2 cellular contexts compared by ENCODE assay signal in genomic region chr1:6035265-6035664, GRCh38.
TF ChIP-seq lines count a peak whose summit lies in the region.

No MANE protein-coding gene starts in this region.

TF ChIP-seq in IMR-90, 13 proteins besides CTCF, POLR2A, EP300 and RAD21 (continued from another document):
- TF ChIP-seq NFE2L2 (IDR thresholded peaks at IDR 0.05; ENCODE audit: low read depth, low read length): no peak
- no peak for TF ChIP-seq MAZ (IDR thresholded peaks at IDR 0.05; ENCODE audit: borderline replicate concordance, low read depth, low read length)
- no peak for TF ChIP-seq CHD1 (IDR thresholded peaks at IDR 0.05; ENCODE audit: low read depth, low read length)
- TF ChIP-seq, protein P1, sequence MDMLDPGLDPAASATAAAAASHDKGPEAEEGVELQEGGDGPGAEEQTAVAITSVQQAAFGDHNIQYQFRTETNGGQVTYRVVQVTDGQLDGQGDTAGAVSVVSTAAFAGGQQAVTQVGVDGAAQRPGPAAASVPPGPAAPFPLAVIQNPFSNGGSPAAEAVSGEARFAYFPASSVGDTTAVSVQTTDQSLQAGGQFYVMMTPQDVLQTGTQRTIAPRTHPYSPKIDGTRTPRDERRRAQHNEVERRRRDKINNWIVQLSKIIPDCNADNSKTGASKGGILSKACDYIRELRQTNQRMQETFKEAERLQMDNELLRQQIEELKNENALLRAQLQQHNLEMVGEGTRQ (IDR thresholded peaks at IDR 0.05; ENCODE audit: low read depth, low read length): no peak
- TF ChIP-seq MAFK (IDR thresholded peaks at IDR 0.05; ENCODE audit: low read depth, low read length): no peak
- TF ChIP-seq, protein P2, sequence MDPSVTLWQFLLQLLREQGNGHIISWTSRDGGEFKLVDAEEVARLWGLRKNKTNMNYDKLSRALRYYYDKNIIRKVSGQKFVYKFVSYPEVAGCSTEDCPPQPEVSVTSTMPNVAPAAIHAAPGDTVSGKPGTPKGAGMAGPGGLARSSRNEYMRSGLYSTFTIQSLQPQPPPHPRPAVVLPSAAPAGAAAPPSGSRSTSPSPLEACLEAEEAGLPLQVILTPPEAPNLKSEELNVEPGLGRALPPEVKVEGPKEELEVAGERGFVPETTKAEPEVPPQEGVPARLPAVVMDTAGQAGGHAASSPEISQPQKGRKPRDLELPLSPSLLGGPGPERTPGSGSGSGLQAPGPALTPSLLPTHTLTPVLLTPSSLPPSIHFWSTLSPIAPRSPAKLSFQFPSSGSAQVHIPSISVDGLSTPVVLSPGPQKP (IDR thresholded peaks at IDR 0.05; ENCODE audit: borderline replicate concordance, low read depth, low read length): no peak
- TF ChIP-seq MXI1 (IDR thresholded peaks at IDR 0.05; ENCODE audit: borderline replicate concordance, low read depth, low read length): no peak
- no peak for TF ChIP-seq BHLHE40 (IDR thresholded peaks at IDR 0.05; ENCODE audit: low read depth, low read length)
- TF ChIP-seq SMC3 (IDR thresholded peaks at IDR 0.05; ENCODE audit: low read depth, low read length): no peak
- TF ChIP-seq RCOR1 (IDR thresholded peaks at IDR 0.05; ENCODE audit: insufficient replicate concordance, low read length): no peak
- TF ChIP-seq FOS (IDR thresholded peaks at IDR 0.05; ENCODE audit: low read depth, low read length): no peak
- TF ChIP-seq RFX5 (IDR thresholded peaks at IDR 0.05; ENCODE audit: low read depth, low read length): no peak

TF ChIP-seq in SK-N-SH treated with all-trans-retinoic acid at 6 μM for 48 hours, 23 proteins besides CTCF, POLR2A, EP300 and RAD21:
- TF ChIP-seq, protein P3, sequence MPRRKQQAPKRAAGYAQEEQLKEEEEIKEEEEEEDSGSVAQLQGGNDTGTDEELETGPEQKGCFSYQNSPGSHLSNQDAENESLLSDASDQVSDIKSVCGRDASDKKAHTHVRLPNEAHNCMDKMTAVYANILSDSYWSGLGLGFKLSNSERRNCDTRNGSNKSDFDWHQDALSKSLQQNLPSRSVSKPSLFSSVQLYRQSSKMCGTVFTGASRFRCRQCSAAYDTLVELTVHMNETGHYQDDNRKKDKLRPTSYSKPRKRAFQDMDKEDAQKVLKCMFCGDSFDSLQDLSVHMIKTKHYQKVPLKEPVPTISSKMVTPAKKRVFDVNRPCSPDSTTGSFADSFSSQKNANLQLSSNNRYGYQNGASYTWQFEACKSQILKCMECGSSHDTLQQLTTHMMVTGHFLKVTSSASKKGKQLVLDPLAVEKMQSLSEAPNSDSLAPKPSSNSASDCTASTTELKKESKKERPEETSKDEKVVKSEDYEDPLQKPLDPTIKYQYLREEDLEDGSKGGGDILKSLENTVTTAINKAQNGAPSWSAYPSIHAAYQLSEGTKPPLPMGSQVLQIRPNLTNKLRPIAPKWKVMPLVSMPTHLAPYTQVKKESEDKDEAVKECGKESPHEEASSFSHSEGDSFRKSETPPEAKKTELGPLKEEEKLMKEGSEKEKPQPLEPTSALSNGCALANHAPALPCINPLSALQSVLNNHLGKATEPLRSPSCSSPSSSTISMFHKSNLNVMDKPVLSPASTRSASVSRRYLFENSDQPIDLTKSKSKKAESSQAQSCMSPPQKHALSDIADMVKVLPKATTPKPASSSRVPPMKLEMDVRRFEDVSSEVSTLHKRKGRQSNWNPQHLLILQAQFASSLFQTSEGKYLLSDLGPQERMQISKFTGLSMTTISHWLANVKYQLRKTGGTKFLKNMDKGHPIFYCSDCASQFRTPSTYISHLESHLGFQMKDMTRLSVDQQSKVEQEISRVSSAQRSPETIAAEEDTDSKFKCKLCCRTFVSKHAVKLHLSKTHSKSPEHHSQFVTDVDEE (CRISPR knock-in tag; IDR thresholded peaks at IDR 0.05): no peak
- TF ChIP-seq GLIS3 (CRISPR knock-in tag; IDR thresholded peaks at IDR 0.05) (no peak), SNAI2 (CRISPR knock-in tag; IDR thresholded peaks at IDR 0.05) (no peak), ARNTL (CRISPR knock-in tag; IDR thresholded peaks at IDR 0.05; ENCODE audit: borderline replicate concordance, low read depth) (no peak), BACH2 (CRISPR knock-in tag; IDR thresholded peaks at IDR 0.05; ENCODE audit: borderline replicate concordance) (no peak), CSDC2 (CRISPR knock-in tag; IDR thresholded peaks at IDR 0.05) (no peak), CREB5 (CRISPR knock-in tag; IDR thresholded peaks at IDR 0.05; ENCODE audit: low read depth) (no peak), ESRRG (CRISPR knock-in tag; IDR thresholded peaks at IDR 0.05) (no peak), ZNF70 (CRISPR knock-in tag; IDR thresholded peaks at IDR 0.05) (no peak), ZFP3 (CRISPR knock-in tag; IDR thresholded peaks at IDR 0.05) (no peak), OSR1 (CRISPR knock-in tag; IDR thresholded peaks at IDR 0.05) (no peak), ZFP30 (CRISPR knock-in tag; IDR thresholded peaks at IDR 0.05) (no peak), TCF4 (CRISPR knock-in tag; IDR thresholded peaks at IDR 0.05; ENCODE audit: borderline replicate concordance) (no peak), TOX (CRISPR knock-in tag; IDR thresholded peaks at IDR 0.05; ENCODE audit: borderline replicate concordance) (no peak)
- TF ChIP-seq, protein P4, sequence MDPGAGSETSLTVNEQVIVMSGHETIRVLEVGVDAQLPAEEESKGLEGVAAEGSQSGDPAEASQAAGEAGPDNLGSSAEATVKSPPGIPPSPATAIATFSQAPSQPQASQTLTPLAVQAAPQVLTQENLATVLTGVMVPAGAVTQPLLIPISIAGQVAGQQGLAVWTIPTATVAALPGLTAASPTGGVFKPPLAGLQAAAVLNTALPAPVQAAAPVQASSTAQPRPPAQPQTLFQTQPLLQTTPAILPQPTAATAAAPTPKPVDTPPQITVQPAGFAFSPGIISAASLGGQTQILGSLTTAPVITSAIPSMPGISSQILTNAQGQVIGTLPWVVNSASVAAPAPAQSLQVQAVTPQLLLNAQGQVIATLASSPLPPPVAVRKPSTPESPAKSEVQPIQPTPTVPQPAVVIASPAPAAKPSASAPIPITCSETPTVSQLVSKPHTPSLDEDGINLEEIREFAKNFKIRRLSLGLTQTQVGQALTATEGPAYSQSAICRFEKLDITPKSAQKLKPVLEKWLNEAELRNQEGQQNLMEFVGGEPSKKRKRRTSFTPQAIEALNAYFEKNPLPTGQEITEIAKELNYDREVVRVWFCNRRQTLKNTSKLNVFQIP (CRISPR knock-in tag; IDR thresholded peaks at IDR 0.05; ENCODE audit: borderline replicate concordance, low read depth): no peak
- TF ChIP-seq, protein P5, sequence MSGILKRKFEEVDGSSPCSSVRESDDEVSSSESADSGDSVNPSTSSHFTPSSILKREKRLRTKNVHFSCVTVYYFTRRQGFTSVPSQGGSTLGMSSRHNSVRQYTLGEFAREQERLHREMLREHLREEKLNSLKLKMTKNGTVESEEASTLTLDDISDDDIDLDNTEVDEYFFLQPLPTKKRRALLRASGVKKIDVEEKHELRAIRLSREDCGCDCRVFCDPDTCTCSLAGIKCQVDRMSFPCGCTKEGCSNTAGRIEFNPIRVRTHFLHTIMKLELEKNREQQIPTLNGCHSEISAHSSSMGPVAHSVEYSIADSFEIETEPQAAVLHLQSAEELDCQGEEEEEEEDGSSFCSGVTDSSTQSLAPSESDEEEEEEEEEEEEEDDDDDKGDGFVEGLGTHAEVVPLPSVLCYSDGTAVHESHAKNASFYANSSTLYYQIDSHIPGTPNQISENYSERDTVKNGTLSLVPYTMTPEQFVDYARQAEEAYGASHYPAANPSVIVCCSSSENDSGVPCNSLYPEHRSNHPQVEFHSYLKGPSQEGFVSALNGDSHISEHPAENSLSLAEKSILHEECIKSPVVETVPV (CRISPR knock-in tag; IDR thresholded peaks at IDR 0.05): no peak
- TF ChIP-seq, protein P6, sequence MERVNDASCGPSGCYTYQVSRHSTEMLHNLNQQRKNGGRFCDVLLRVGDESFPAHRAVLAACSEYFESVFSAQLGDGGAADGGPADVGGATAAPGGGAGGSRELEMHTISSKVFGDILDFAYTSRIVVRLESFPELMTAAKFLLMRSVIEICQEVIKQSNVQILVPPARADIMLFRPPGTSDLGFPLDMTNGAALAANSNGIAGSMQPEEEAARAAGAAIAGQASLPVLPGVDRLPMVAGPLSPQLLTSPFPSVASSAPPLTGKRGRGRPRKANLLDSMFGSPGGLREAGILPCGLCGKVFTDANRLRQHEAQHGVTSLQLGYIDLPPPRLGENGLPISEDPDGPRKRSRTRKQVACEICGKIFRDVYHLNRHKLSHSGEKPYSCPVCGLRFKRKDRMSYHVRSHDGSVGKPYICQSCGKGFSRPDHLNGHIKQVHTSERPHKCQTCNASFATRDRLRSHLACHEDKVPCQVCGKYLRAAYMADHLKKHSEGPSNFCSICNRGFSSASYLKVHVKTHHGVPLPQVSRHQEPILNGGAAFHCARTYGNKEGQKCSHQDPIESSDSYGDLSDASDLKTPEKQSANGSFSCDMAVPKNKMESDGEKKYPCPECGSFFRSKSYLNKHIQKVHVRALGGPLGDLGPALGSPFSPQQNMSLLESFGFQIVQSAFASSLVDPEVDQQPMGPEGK (CRISPR knock-in tag; IDR thresholded peaks at IDR 0.05; ENCODE audit: borderline replicate concordance): no peak
